Comparison of ENCODE assay signal across 1 cellular context in genomic region chr2:191869178-191869577, GRCh38.
TF ChIP-seq lines count a peak whose summit lies in the region.

No MANE protein-coding gene starts in this region.

TF ChIP-seq in HepG2, 621 proteins besides CTCF, POLR2A, EP300 and RAD21 (continued from another document and continues in another):
- TF ChIP-seq ZBTB40 (IDR thresholded peaks at IDR 0.05) (no peak), ZBTB40 (CRISPR knock-in tag; IDR thresholded peaks at IDR 0.05) (no peak), MAF1 (CRISPR knock-in tag; IDR thresholded peaks at IDR 0.05; ENCODE audit: borderline replicate concordance) (no peak), ZNF672 (CRISPR knock-in tag; IDR thresholded peaks at IDR 0.05) (no peak), ARID3A (IDR thresholded peaks at IDR 0.05; ENCODE audit: low read depth, low read length) (no peak), PRPF4 (IDR thresholded peaks at IDR 0.05; ENCODE audit: low read depth, low read length, poor library complexity, severe bottlenecking) (no peak), SKI (IDR thresholded peaks at IDR 0.05; ENCODE audit: partially characterized antibody) (no peak), ZNF678 (CRISPR knock-in tag; IDR thresholded peaks at IDR 0.05) (no peak), PLSCR1 (CRISPR knock-in tag; IDR thresholded peaks at IDR 0.05; ENCODE audit: borderline replicate concordance) (no peak), NCOA1 (CRISPR knock-in tag; IDR thresholded peaks at IDR 0.05) (no peak), ZNF740 (CRISPR knock-in tag; IDR thresholded peaks at IDR 0.05) (no peak), ZNF607 (CRISPR knock-in tag; IDR thresholded peaks at IDR 0.05; ENCODE audit: borderline replicate concordance) (no peak), ZFP36 (IDR thresholded peaks at IDR 0.05; ENCODE audit: borderline replicate concordance, low read depth, low read length, partially characterized antibody) (no peak), HMGA1 (CRISPR knock-in tag; conservative IDR thresholded peaks at IDR 0.05) (no peak), ZFP90 (CRISPR knock-in tag; IDR thresholded peaks at IDR 0.05; ENCODE audit: borderline replicate concordance) (no peak), MYNN (CRISPR knock-in tag; IDR thresholded peaks at IDR 0.05; ENCODE audit: low read depth) (no peak), KAT2B (IDR thresholded peaks at IDR 0.05; ENCODE audit: borderline replicate concordance, low read depth, low read length) (no peak), REXO4 (CRISPR knock-in tag; IDR thresholded peaks at IDR 0.05; ENCODE audit: borderline replicate concordance) (no peak), CSRNP1 (CRISPR knock-in tag; IDR thresholded peaks at IDR 0.05) (no peak), ZFP36L1 (CRISPR knock-in tag; IDR thresholded peaks at IDR 0.05) (no peak), ZNF841 (CRISPR knock-in tag; IDR thresholded peaks at IDR 0.05; ENCODE audit: borderline replicate concordance) (no peak), ZBTB49 (CRISPR knock-in tag; IDR thresholded peaks at IDR 0.05; ENCODE audit: borderline replicate concordance) (no peak), FOXM1 (CRISPR knock-in tag; IDR thresholded peaks at IDR 0.05) (no peak), TCF12 (IDR thresholded peaks at IDR 0.05) (no peak), TCF12 (CRISPR knock-in tag; IDR thresholded peaks at IDR 0.05) (no peak), GRHL1 (CRISPR knock-in tag; conservative IDR thresholded peaks at IDR 0.05) (no peak), ZNF713 (CRISPR knock-in tag; IDR thresholded peaks at IDR 0.05) (no peak), THYN1 (CRISPR knock-in tag; IDR thresholded peaks at IDR 0.05; ENCODE audit: borderline replicate concordance, low read depth) (no peak), ZBTB14 (CRISPR knock-in tag; IDR thresholded peaks at IDR 0.05) (no peak), MBD4 (IDR thresholded peaks at IDR 0.05; ENCODE audit: borderline replicate concordance, low read length) (no peak), TP53 (CRISPR knock-in tag; conservative IDR thresholded peaks at IDR 0.05) (no peak), BCL3 (CRISPR knock-in tag; IDR thresholded peaks at IDR 0.05) (no peak), ZNF670 (CRISPR knock-in tag; IDR thresholded peaks at IDR 0.05; ENCODE audit: borderline replicate concordance) (no peak), BHLHE40 (IDR thresholded peaks at IDR 0.05; ENCODE audit: low read length) (0 out of 2 replicates have a peak, but pooled peaks have one; percentile 7), DBP (CRISPR knock-in tag; IDR thresholded peaks at IDR 0.05; ENCODE audit: not compliant biosample characterization) (no peak), ZNF260 (CRISPR knock-in tag; IDR thresholded peaks at IDR 0.05; ENCODE audit: borderline replicate concordance, low read depth) (no peak), SP5 (CRISPR knock-in tag; IDR thresholded peaks at IDR 0.05; ENCODE audit: borderline replicate concordance, low read depth) (peak; percentile 83), GATAD2A (CRISPR knock-in tag; IDR thresholded peaks at IDR 0.05) (peak; percentile 75)
